28 cellular contexts compared by ENCODE assay signal in genomic region chr2:99550368-99550767, GRCh38.
"Had no signal": no experiment of that assay in that cellular context is flagged by ENCODE, and none has a peak within 500 bp of the region (broad histone marks: within the 10 kb centered on the region; RNA-seq: fewer than 3 reads in every experiment).

No MANE protein-coding gene starts in this region.

- H3K4me3 Mint-ChIP-seq: activated CD4-positive, alpha-beta memory T cell treated with anti-CD3 and anti-CD28 coated beads for 36 hours; activated CD4-positive, alpha-beta T cell treated with anti-CD3 and anti-CD28 coated beads, Interleukin-2, amount 10 ng/mL, durations not matched to agents 7 days and 5 days; activated naive CD4-positive, alpha-beta T cell treated with anti-CD3 and anti-CD28 coated beads for 36 hours; activated naive CD8-positive, alpha-beta T cell; activated T-cell treated with anti-CD3 and anti-CD28 coated beads, Interleukin-2, amount 50 U/mL, for 4 hours; activated T-helper 17 cell treated with anti-CD3 and anti-CD28 coated beads, Interleukin-2, amount 50 U/mL, for 72 hours; brain; central memory CD8-positive, alpha-beta T cell; T-cell had no signal

- H3K36me3 Mint-ChIP-seq: activated CD4-positive, alpha-beta memory T cell treated with anti-CD3 and anti-CD28 coated beads for 36 hours; activated naive CD8-positive, alpha-beta T cell had no signal

- H3K4me3 ChIP-seq: SK-N-MC had no signal

- H3K4me1 Mint-ChIP-seq: activated CD4-positive, alpha-beta T cell treated with anti-CD3 and anti-CD28 coated beads, Interleukin-2, amount 10 ng/mL, durations not matched to agents 7 days and 5 days; activated T-helper 17 cell treated with anti-CD3 and anti-CD28 coated beads, Interleukin-2, amount 50 U/mL, for 72 hours; central memory CD8-positive, alpha-beta T cell; T-cell had no signal

- H3K27ac Mint-ChIP-seq: activated CD4-positive, alpha-beta memory T cell treated with anti-CD3 and anti-CD28 coated beads for 36 hours; activated CD4-positive, alpha-beta T cell treated with anti-CD3 and anti-CD28 coated beads, Interleukin-2, amount 10 ng/mL, durations not matched to agents 7 days and 5 days; activated naive CD4-positive, alpha-beta T cell treated with anti-CD3 and anti-CD28 coated beads for 36 hours; activated naive CD8-positive, alpha-beta T cell; activated T-helper 17 cell treated with anti-CD3 and anti-CD28 coated beads, Interleukin-2, amount 50 U/mL, for 72 hours; T-cell had no signal

- H3K27me3 Mint-ChIP-seq: activated CD4-positive, alpha-beta T cell treated with anti-CD3 and anti-CD28 coated beads, Interleukin-2, amount 10 ng/mL, durations not matched to agents 7 days and 5 days; activated naive CD8-positive, alpha-beta T cell; T-cell had no signal

- H3K9me3 Mint-ChIP-seq: activated CD4-positive, alpha-beta memory T cell treated with anti-CD3 and anti-CD28 coated beads for 36 hours; activated CD4-positive, alpha-beta T cell treated with anti-CD3 and anti-CD28 coated beads, Interleukin-2, amount 10 ng/mL, durations not matched to agents 7 days and 5 days; activated naive CD4-positive, alpha-beta T cell treated with anti-CD3 and anti-CD28 coated beads for 36 hours; activated T-cell treated with anti-CD3 and anti-CD28 coated beads, Interleukin-2, amount 50 U/mL, for 4 hours; activated T-helper 17 cell treated with anti-CD3 and anti-CD28 coated beads, Interleukin-2, amount 50 U/mL, for 72 hours; brain; central memory CD8-positive, alpha-beta T cell; T-cell had no signal

- DNase-seq: activated CD4-positive, alpha-beta memory T cell treated with anti-CD3 and anti-CD28 coated beads for 36 hours; activated CD4-positive, alpha-beta T cell treated with anti-CD3 and anti-CD28 coated beads, Interleukin-2, amount 10 ng/mL, durations not matched to agents 7 days and 5 days; activated CD4-positive, CD25-positive, alpha-beta regulatory T cell; activated CD8-positive, alpha-beta memory T cell treated with anti-CD3 and anti-CD28 coated beads for 24 hours; activated gamma-delta T cell; activated naive CD4-positive, alpha-beta T cell treated with anti-CD3 and anti-CD28 coated beads for 36 hours; activated T-cell treated with anti-CD3 and anti-CD28 coated beads, Interleukin-2, amount 50 U/mL, for 4 hours; amygdala; MM.1S; NCI-H1105; NCI-H1436; NCI-H1694 treated with DMSO at 0.1 percent for 48 hours; NCI-H2029 treated with DMSO at 0.1 percent for 48 hours; NCI-H345; NCI-H510A treated with DMSO at 0.1 percent for 48 hours; NCI-H82; OCI-M1; RPMI8226; T-cell; T-helper 2 cell; T1000 had no signal

- H3K27ac ChIP-seq: SK-N-MC had no signal

- ATAC-seq: activated T-cell treated with anti-CD3 and anti-CD28 coated beads, Interleukin-2, amount 50 U/mL, for 4 hours; activated T-helper 17 cell treated with anti-CD3 and anti-CD28 coated beads, Interleukin-2, amount 50 U/mL, for 72 hours; Panc1; Right ventricle myocardium inferior; T-cell had no signal
